ENCODE assay signal across 22 cellular contexts in the genomic region with DNA sequence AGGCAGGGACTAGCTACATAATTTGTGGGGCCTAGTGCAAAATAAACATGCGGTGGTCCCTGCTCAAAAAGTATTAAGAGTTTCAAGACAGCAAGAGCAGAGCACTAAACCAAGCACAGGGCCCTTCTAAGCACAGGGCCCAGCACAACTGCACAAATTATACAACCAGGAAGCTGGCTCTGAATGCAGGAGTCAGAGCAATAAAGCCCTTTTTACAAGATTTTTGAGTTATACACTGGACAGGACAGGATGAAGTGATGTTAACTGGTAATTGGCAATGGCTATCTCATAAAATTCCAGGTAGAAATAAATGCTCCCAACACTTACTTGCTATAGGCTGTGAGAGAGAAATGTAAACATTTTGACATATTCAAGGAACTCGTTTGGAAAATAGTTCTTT.
A peak's percentile ranks its signal among the peaks of the same experiment; 100 is the strongest.
DNase-seq lines count a peak whose midpoint lies in the region; ATAC-seq and TF ChIP-seq lines count a peak whose summit lies in the region.
"Had no signal": no experiment of that assay in that cellular context is flagged by ENCODE, and none has a peak within 500 bp of the region (broad histone marks: within the 10 kb centered on the region; RNA-seq: fewer than 3 reads in every experiment).

No MANE protein-coding gene starts in this region.

- H3K4me3 Mint-ChIP-seq in natural killer cell: no peak overlapping the region
- no peak overlapping the region for H3K4me3 Mint-ChIP-seq in natural killer cell treated with Interleukin-12 subunit alpha and Interleukin-12 subunit beta and Interleukin-15 and Interleukin-18, amount 100 ng/mL, for 72 hours
- no peak overlapping the region for H3K4me3 Mint-ChIP-seq in brain

- no peaks in the 10 kb centered on the region for H3K27me3 ChIP-seq in stomach
- H3K27me3 ChIP-seq: SJSA1 had no signal

- no peak for TF ChIP-seq CTCF in natural killer cell (IDR thresholded peaks at IDR 0.05)
- TF ChIP-seq CTCF in brain (conservative IDR thresholded peaks at IDR 0.05): no peak
- no peak for TF ChIP-seq CTCF in mucosa of descending colon (IDR thresholded peaks at IDR 0.05)
- TF ChIP-seq CTCF in stomach (IDR thresholded peaks at IDR 0.05): no peak

- no peak overlapping the region for H3K27ac ChIP-seq in stomach
- H3K27ac ChIP-seq: A549, SJSA1 had no signal

- 63 to 75% (median 68%) methylated on average over 2 of the region's 2 CpGs for WGBS in stomach, 5 donors

- no peak for TF ChIP-seq EP300 in stomach (IDR thresholded peaks at IDR 0.05)

- H3K4me3 ChIP-seq in mucosa of descending colon (no peak overlapping the region), stomach (no peak overlapping the region)
- H3K4me3 ChIP-seq: A549, GM12878, SJSA1 had no signal

- H3K27ac Mint-ChIP-seq in natural killer cell: peak overlapping the region; percentile 36 to 37
- peak overlapping the region in 1 of 2 donors; percentile 10 for H3K27ac Mint-ChIP-seq in natural killer cell treated with Interleukin-12 subunit alpha and Interleukin-12 subunit beta and Interleukin-15 and Interleukin-18, amount 100 ng/mL, for 72 hours
- peak overlapping the region in 4 of 5 experiments; percentile 27 to 88 (median 56) for H3K27ac Mint-ChIP-seq in brain

- H3K9me3 ChIP-seq in mucosa of descending colon (no peaks in the 10 kb centered on the region), stomach (no peaks in the 10 kb centered on the region)
- H3K9me3 ChIP-seq: A549, SJSA1 had no signal

- peaks cover 13% of the 10 kb centered on the region for H3K4me1 ChIP-seq in mucosa of descending colon (ENCODE audit: low read depth)
- peaks cover 0 to 27% (median 0%) of the 10 kb centered on the region in 4 donors for H3K4me1 ChIP-seq in stomach
- H3K4me1 ChIP-seq: A549 had no signal

- H3K9me3 Mint-ChIP-seq in natural killer cell (no peaks in the 10 kb centered on the region), brain (peaks cover 0 to 3% (median 0%) of the 10 kb centered on the region in 5 experiments)
- H3K9me3 Mint-ChIP-seq in natural killer cell treated with Interleukin-12 subunit alpha and Interleukin-12 subunit beta and Interleukin-15 and Interleukin-18, amount 100 ng/mL, for 72 hours: no peaks in the 10 kb centered on the region

- no peak for DNase-seq in natural killer cell
- DNase-seq in natural killer cell treated with Interleukin-12 subunit alpha and Interleukin-12 subunit beta and Interleukin-15 and Interleukin-18, amount 100 ng/mL, for 72 hours (ENCODE audit: low spot score): no peak
- DNase-seq in mucosa of descending colon: peak in 1 of 3 donors; percentile 65
- no peak for DNase-seq in stimulated activated CD4-positive, alpha-beta T cell treated with anti-CD3 and anti-CD28 coated beads, Interleukin-4, amount 100 ng/mL, for 4 hours
- no peak for DNase-seq in NCI-H1417 treated with DMSO at 0.1 percent for 48 hours (lab: John Stamatoyannopoulos, UW)
- no peak for DNase-seq in stimulated activated CD4-positive, alpha-beta T cell treated with anti-CD3 and anti-CD28 coated beads, Interleukin-12 subunit alpha, Interleukin-12 subunit beta, amount 100 ng/mL, for 4 hours
- no peak for DNase-seq in stomach
- DNase-seq: C1 segment of cervical spinal cord, DMS 273 treated with DMSO at 0.1 percent for 48 hours, GDM1, GOT3, IMR-90, Kasumi-1, MV-4-11, NCI-H1436, NCI-H2029 treated with DMSO at 0.1 percent for 48 hours, NCI-H510A treated with DMSO at 0.1 percent for 48 hours, NCI-H82 had no signal

- ATAC-seq in natural killer cell (no peak), mucosa of descending colon (peak; percentile 99)
- no peak for ATAC-seq in natural killer cell treated with Interleukin-12 subunit alpha and Interleukin-12 subunit beta and Interleukin-15 and Interleukin-18, amount 100 ng/mL, for 72 hours
- ATAC-seq: A549, GM12878 had no signal

- intact Hi-C loops in natural killer cell (cut with micrococcal nuclease): no loop called here
- intact Hi-C loops in mucosa of descending colon (cut with DNase I, micrococcal nuclease): no loop called here
- intact Hi-C loops in stomach (cut with DNase I; ENCODE audit: low total_unique reads): no loop called here

- H3K36me3 Mint-ChIP-seq in natural killer cell (peaks cover 2% of the 10 kb centered on the region), brain (peaks cover 56% of the 10 kb centered on the region)
- H3K36me3 Mint-ChIP-seq in natural killer cell treated with Interleukin-12 subunit alpha and Interleukin-12 subunit beta and Interleukin-15 and Interleukin-18, amount 100 ng/mL, for 72 hours: peaks cover 6% of the 10 kb centered on the region

- no peak for TF ChIP-seq POLR2A in stomach (IDR thresholded peaks at IDR 0.05)

- H3K4me1 Mint-ChIP-seq in natural killer cell (peaks cover 28 to 45% of the 10 kb centered on the region in 2 donors), brain (peaks cover 33% of the 10 kb centered on the region)
- peaks cover 23 to 24% of the 10 kb centered on the region in 2 donors for H3K4me1 Mint-ChIP-seq in natural killer cell treated with Interleukin-12 subunit alpha and Interleukin-12 subunit beta and Interleukin-15 and Interleukin-18, amount 100 ng/mL, for 72 hours (ENCODE audit: low read depth in 2 of 2)

- no peaks in the 10 kb centered on the region for H3K36me3 ChIP-seq in mucosa of descending colon (ENCODE audit: low read depth)
- H3K36me3 ChIP-seq in stomach: peaks cover 0 to 15% (median 7%) of the 10 kb centered on the region in 4 donors

- no peaks in the 10 kb centered on the region for H3K27me3 Mint-ChIP-seq in natural killer cell (ENCODE audit: low read depth in 2 of 2)
- no peaks in the 10 kb centered on the region for H3K27me3 Mint-ChIP-seq in natural killer cell treated with Interleukin-12 subunit alpha and Interleukin-12 subunit beta and Interleukin-15 and Interleukin-18, amount 100 ng/mL, for 72 hours
- no peaks in the 10 kb centered on the region for H3K27me3 Mint-ChIP-seq in brain
